ENCODE assay signal across 8 cellular contexts in genomic region chr4:70993181-70994068, GRCh38. TPM values are rescaled to one million over a fixed set of nuclear protein-coding genes. Genes with fewer than 3 reads are reported as not detected.
DNase-seq lines count a peak whose midpoint lies in the region; ATAC-seq and TF ChIP-seq lines count a peak whose summit lies in the region.

Gene DCK (plus strand): TSS chr4:70993649. CDS start chr4:70993836, 187 bp downstream.

- POLR2A ChIA-PET in PC-9 (lab: Charles Lee; ENCODE audit: unreplicated experiment): interaction anchor here (0.5 to 0.7 kb wide), 2 partner anchors 55 to 290 kb away, joined by 7 to 11 read pairs; no protein-coding TSS in a partner anchor

- CTCF ChIA-PET in PC-9 (lab: Charles Lee): interaction anchor here (0.6 to 2.5 kb wide), 2 partner anchors 16 to 155 kb away, joined by 4 to 16 read pairs; no protein-coding TSS in a partner anchor

- H3K4me3 Mint-ChIP-seq in activated T-cell treated with anti-CD3 and anti-CD28 coated beads, Interleukin-2, amount 50 U/mL, for 4 hours: peak within 1 kb of the TSS; percentile 97

- DNase-seq in DMS53 (lab: John Stamatoyannopoulos, UW) (peak; percentile 95), PC-9 (peak; percentile 64 to 89), esophagus muscularis mucosa (ENCODE audit: extremely low spot score) (peak; percentile 97)
- DNase-seq in activated T-cell treated with anti-CD3 and anti-CD28 coated beads, Interleukin-2, amount 50 U/mL, for 4 hours: peak; percentile 74
- peak; percentile 66 for DNase-seq in stimulated activated CD8-positive, alpha-beta memory T cell treated with anti-CD3 and anti-CD28 coated beads, Interleukin-7, amount 100 ng/mL, for 24 hours (ENCODE audit: low read depth)

- TF ChIP-seq EP300 in Ishikawa (IDR thresholded peaks at IDR 0.05; ENCODE audit: borderline replicate concordance) (no peak), esophagus muscularis mucosa (IDR thresholded peaks at IDR 0.05) (no peak)

- H3K9me2 ChIP-seq in PC-9 (ENCODE audit: insufficient read depth): no peaks in the 10 kb centered on the region

- no peak for TF ChIP-seq RAD21 in Ishikawa (IDR thresholded peaks at IDR 0.05; ENCODE audit: low read depth)

- H3K27me3 ChIP-seq in PC-9 (ENCODE audit: insufficient read depth, low read depth) (no peaks in the 10 kb centered on the region), esophagus muscularis mucosa (no peaks in the 10 kb centered on the region), muscle layer of duodenum (ENCODE audit: low read depth, low read length) (no peaks in the 10 kb centered on the region)

- H3K9me3 Mint-ChIP-seq in activated T-cell treated with anti-CD3 and anti-CD28 coated beads, Interleukin-2, amount 50 U/mL, for 4 hours: no peaks in the 10 kb centered on the region

- peak within 1 kb of the TSS; percentile 87 for H3K4me2 ChIP-seq in PC-9

- TSS peak; percentile 34 for BruUV-seq in PC-9 (replicated peaks; lab: Mats Ljungman, UMichigan)

- TF ChIP-seq CTCF in PC-9 (conservative IDR thresholded peaks at IDR 0.05) (no peak), esophagus muscularis mucosa (IDR thresholded peaks at IDR 0.05) (no peak)

- H3K27ac ChIP-seq in PC-9 (peak within 1 kb of the TSS; percentile 59), esophagus muscularis mucosa (replicated peaks in 1 of 4) (peak within 1 kb of the TSS; percentile 85 to 90 (median 87)), muscle layer of duodenum (ENCODE audit: low read length) (peak within 1 kb of the TSS; percentile 95)

- H3K36me3 ChIP-seq in PC-9 (ENCODE audit: low read depth) (no peaks in the 10 kb centered on the region), esophagus muscularis mucosa (peaks cover 0 to 4% (median 1%) of the 10 kb centered on the region in 4 donors), muscle layer of duodenum (ENCODE audit: control insufficient read depth in 1 of 2, insufficient read depth in 2 of 2, low read length in 2 of 2) (no peaks in the 10 kb centered on the region)

- peaks cover 24% of the 10 kb centered on the region for H3K79me2 ChIP-seq in PC-9 (ENCODE audit: low read depth)

- H4K20me1 ChIP-seq in PC-9 (ENCODE audit: insufficient read depth): no peaks in the 10 kb centered on the region

- peaks cover 10% of the 10 kb centered on the region; the same call in 1 of the 2 replicates for H3K4me1 ChIP-seq in PC-9 (replicated peaks; ENCODE audit: insufficient read depth)
- H3K4me1 ChIP-seq in esophagus muscularis mucosa: peaks cover 11 to 47% (median 38%) of the 10 kb centered on the region in 4 donors
- H3K4me1 ChIP-seq in muscle layer of duodenum (ENCODE audit: control insufficient read depth in 1 of 2, insufficient read depth in 2 of 2, low read length in 2 of 2): peaks cover 0 to 30% of the 10 kb centered on the region in 2 donors

- no peak for TF ChIP-seq POLR2A in esophagus muscularis mucosa (IDR thresholded peaks at IDR 0.05; ENCODE audit: low read depth)

- no peaks in the 10 kb centered on the region for H3K27me3 Mint-ChIP-seq in activated T-cell treated with anti-CD3 and anti-CD28 coated beads, Interleukin-2, amount 50 U/mL, for 4 hours (ENCODE audit: low read depth)

- peak within 1 kb of the TSS; percentile 95 for H2AFZ ChIP-seq in PC-9

- peaks cover 7% of the 10 kb centered on the region; the same call in 1 of the 2 replicates for H3F3A ChIP-seq in PC-9 (ENCODE audit: insufficient read depth, low read depth)

- H3K4me3 ChIP-seq in PC-9: peak within 1 kb of the TSS; percentile 81
- H3K4me3 ChIP-seq in esophagus muscularis mucosa: peak within 1 kb of the TSS; percentile 78 to 88 (median 80)
- H3K4me3 ChIP-seq in muscle layer of duodenum (ENCODE audit: low read depth in 1 of 2, low read length in 2 of 2): peak within 1 kb of the TSS; percentile 91 to 96

- peaks cover 46% of the 10 kb centered on the region for H3K4me1 Mint-ChIP-seq in activated T-cell treated with anti-CD3 and anti-CD28 coated beads, Interleukin-2, amount 50 U/mL, for 4 hours (ENCODE audit: low read depth)

- WGBS in esophagus muscularis mucosa: 1% methylated on average over 21 of the region's 74 CpGs

- ATAC-seq in GM21619 (IDR thresholded peaks at IDR 0.05; ENCODE audit: unreplicated experiment): peak; percentile 68
- ATAC-seq in activated T-cell treated with anti-CD3 and anti-CD28 coated beads, Interleukin-2, amount 50 U/mL, for 4 hours: peak; percentile 94

- intact Hi-C loops in PC-9 (cut with micrococcal nuclease; ENCODE audit: unreplicated experiment) (loop anchor here (5.0 to 10.0 kb wide), 3 partner anchors 76 to 309 kb away; partner anchors contain the start of genes GRSF1 and UTP3), esophagus muscularis mucosa (cut with DNase I) (loop anchor here (5.0 to 10.0 kb wide), 3 partner anchors 91 to 289 kb away; partner anchors contain the start of genes GRSF1 and MOB1B)

- H3K9me3 ChIP-seq in PC-9 (ENCODE audit: insufficient read depth, low read depth) (no peaks in the 10 kb centered on the region), esophagus muscularis mucosa (no peaks in the 10 kb centered on the region), muscle layer of duodenum (ENCODE audit: control insufficient read depth in 1 of 2, low read length in 2 of 2) (no peaks in the 10 kb centered on the region)

- peaks cover 3% of the 10 kb centered on the region for H3K36me3 Mint-ChIP-seq in activated T-cell treated with anti-CD3 and anti-CD28 coated beads, Interleukin-2, amount 50 U/mL, for 4 hours (ENCODE audit: insufficient read depth)

TF ChIP-seq in Ishikawa, 13 proteins besides CTCF, POLR2A, EP300 and RAD21:
- no peak for TF ChIP-seq CEBPB (IDR thresholded peaks at IDR 0.05)
- TF ChIP-seq TAF1 (IDR thresholded peaks at IDR 0.05; ENCODE audit: low read depth): peak; percentile 56; the same call in 1 of the 2 replicates
- peak; percentile 50; the same call in 1 of the 2 replicates for TF ChIP-seq TCF12 (IDR thresholded peaks at IDR 0.05; ENCODE audit: low read depth)
- TF ChIP-seq CREB1 (IDR thresholded peaks at IDR 0.05; ENCODE audit: low read depth): no peak
- no peak; the same call in 1 of the 2 replicates for TF ChIP-seq TEAD4 (IDR thresholded peaks at IDR 0.05)
- TF ChIP-seq, protein P1, sequence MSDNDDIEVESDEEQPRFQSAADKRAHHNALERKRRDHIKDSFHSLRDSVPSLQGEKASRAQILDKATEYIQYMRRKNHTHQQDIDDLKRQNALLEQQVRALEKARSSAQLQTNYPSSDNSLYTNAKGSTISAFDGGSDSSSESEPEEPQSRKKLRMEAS (IDR thresholded peaks at IDR 0.05): peak; percentile 70
- no peak for TF ChIP-seq FOXM1 (IDR thresholded peaks at IDR 0.05; ENCODE audit: borderline replicate concordance, low read depth)
- TF ChIP-seq YY1 (IDR thresholded peaks at IDR 0.05; ENCODE audit: low read depth): 0 out of 2 replicates have a peak, but pooled peaks have one; percentile 14
- no peak for TF ChIP-seq NFIC (IDR thresholded peaks at IDR 0.05)
- TF ChIP-seq REST (IDR thresholded peaks at IDR 0.05; ENCODE audit: low read depth): no peak
- TF ChIP-seq EGR1 (IDR thresholded peaks at IDR 0.05): no peak
- no peak for TF ChIP-seq ZBTB7A (IDR thresholded peaks at IDR 0.05; ENCODE audit: low read depth)
- TF ChIP-seq USF1 (IDR thresholded peaks at IDR 0.05): peak; percentile 98

RNA-seq across cellular contexts. Expression of gene DCK, which starts in this region (rescaled TPM):
- total RNA-seq in PC-9 (2021) (10.1 and 11.8 TPM in 2 replicates), esophagus muscularis mucosa (10 to 100 TPM; 13.7 to 16.8 (median 14.8) TPM)
- total RNA-seq in activated T-cell treated with anti-CD3 and anti-CD28 coated beads, Interleukin-2, amount 50 U/mL, for 4 hours: 10 to 100 TPM; 16.7 to 22.0 (median 17.2) TPM

Comparison
In these comparisons a context has a peak if more than half of its experiments do, and no peak if none do; other contexts are left out.
1. Peak in every context shown above with its lines: DNase-seq, ATAC-seq, H3K4me3 ChIP-seq and H3K27ac ChIP-seq.